Comparison of ENCODE assay signal across 8 cellular contexts in genomic region chr9:215631-216155, GRCh38. TPM values are rescaled to one million over a fixed set of nuclear protein-coding genes. Genes with fewer than 3 reads are reported as not detected.
DNase-seq lines count a peak whose midpoint lies in the region; ATAC-seq and TF ChIP-seq lines count a peak whose summit lies in the region.

No MANE protein-coding gene starts in this region.

- H3K36me3 Mint-ChIP-seq in activated naive CD4-positive, alpha-beta T cell treated with anti-CD3 and anti-CD28 coated beads, Interleukin-2, amount 50 U/mL, for 24 hours, result no peaks in the 10 kb centered on the region
- H3K36me3 Mint-ChIP-seq in activated naive CD4-positive, alpha-beta T cell treated with anti-CD3 and anti-CD28 coated beads, Interleukin-2, amount 50 U/mL, for 72 hours, result no peaks in the 10 kb centered on the region
- no peaks in the 10 kb centered on the region for H3K36me3 Mint-ChIP-seq in brain

- TF ChIP-seq EP300 in transverse colon (IDR thresholded peaks at IDR 0.05; ENCODE audit: low read depth), result no peak

- H3K27me3 Mint-ChIP-seq in activated naive CD4-positive, alpha-beta T cell treated with anti-CD3 and anti-CD28 coated beads, Interleukin-2, amount 50 U/mL, for 24 hours, result peaks cover 1% of the 10 kb centered on the region
- peaks cover 46% of the 10 kb centered on the region for H3K27me3 Mint-ChIP-seq in brain

- H3K27me3 ChIP-seq in transverse colon (peaks cover 30% of the 10 kb centered on the region), A673 (replicated peaks; ENCODE audit: insufficient read depth, low read depth, low read length, poor library complexity) (peaks cover 83% of the 10 kb centered on the region)

- no peak overlapping the region for H3K27ac Mint-ChIP-seq in activated naive CD4-positive, alpha-beta T cell treated with anti-CD3 and anti-CD28 coated beads, Interleukin-2, amount 50 U/mL, for 24 hours
- H3K27ac Mint-ChIP-seq in activated naive CD4-positive, alpha-beta T cell treated with anti-CD3 and anti-CD28 coated beads, Interleukin-2, amount 50 U/mL, for 72 hours, result no peak overlapping the region
- no peak overlapping the region for H3K27ac Mint-ChIP-seq in brain

- POLR2A ChIA-PET in A673 (lab: Charles Lee; ENCODE audit: low non-redundant PET), result no interaction called here

- ATAC-seq in activated naive CD4-positive, alpha-beta T cell treated with anti-CD3 and anti-CD28 coated beads, Interleukin-2, amount 50 U/mL, for 72 hours, result no peak

- H3K9me3 Mint-ChIP-seq in activated naive CD4-positive, alpha-beta T cell treated with anti-CD3 and anti-CD28 coated beads, Interleukin-2, amount 50 U/mL, for 24 hours, result no peaks in the 10 kb centered on the region
- no peaks in the 10 kb centered on the region for H3K9me3 Mint-ChIP-seq in activated naive CD4-positive, alpha-beta T cell treated with anti-CD3 and anti-CD28 coated beads, Interleukin-2, amount 50 U/mL, for 72 hours
- H3K9me3 Mint-ChIP-seq in brain, result no peaks in the 10 kb centered on the region

- intact Hi-C loops in transverse colon (cut with DNase I; ENCODE audit: low total_unique reads) (no loop called here), A673 (cut with micrococcal nuclease; ENCODE audit: unreplicated experiment) (no loop called here)

- H3K4me1 ChIP-seq in mesodermal cell (ENCODE audit: control insufficient read depth, insufficient read depth, low read length, poor library complexity, severe bottlenecking) (no peaks in the 10 kb centered on the region), transverse colon (peaks cover 0 to 14% (median 8%) of the 10 kb centered on the region in 4 donors), A673 (ENCODE audit: insufficient read depth, low read length, poor library complexity, severe bottlenecking) (no peaks in the 10 kb centered on the region)

- no peak for DNase-seq in activated naive CD4-positive, alpha-beta T cell treated with anti-CD3 and anti-CD28 coated beads, Interleukin-2, amount 50 U/mL, for 72 hours (ENCODE audit: low spot score in 2 of 2)
- DNase-seq in transverse colon (no peak), A673 (ENCODE audit: low spot score) (no peak), NCI-H2171 treated with DMSO at 0.1 percent for 48 hours (lab: John Stamatoyannopoulos, UW) (no peak), NOMO-1 (lab: John Stamatoyannopoulos, UW; ENCODE audit: unreplicated experiment in 2 of 2) (no peak)

- H3K36me3 ChIP-seq in mesodermal cell (ENCODE audit: control insufficient read depth, insufficient read depth, low read length), result no peaks in the 10 kb centered on the region
- H3K36me3 ChIP-seq in transverse colon, result no peaks in the 10 kb centered on the region
- no peaks in the 10 kb centered on the region for H3K36me3 ChIP-seq in A673 (ENCODE audit: insufficient read depth, low read length, poor library complexity, severe bottlenecking)

- in situ Hi-C loops in transverse colon (cut with MboI; ENCODE audit: low pct_ligation_motif_present in 1 of 4, low pct_unique_long_range_greater_than_20kb in 1 of 4, low sequenced_read_pairs in 3 of 4), result no loop called here

- H3K4me1 Mint-ChIP-seq in activated naive CD4-positive, alpha-beta T cell treated with anti-CD3 and anti-CD28 coated beads, Interleukin-2, amount 50 U/mL, for 24 hours, result peaks cover 8% of the 10 kb centered on the region
- H3K4me1 Mint-ChIP-seq in brain, result no peaks in the 10 kb centered on the region

- TF ChIP-seq CTCF in brain (conservative IDR thresholded peaks at IDR 0.05) (no peak), transverse colon (IDR thresholded peaks at IDR 0.05) (no peak), A673 (conservative IDR thresholded peaks at IDR 0.05; ENCODE audit: low read depth, low read length) (no peak)

- no TSS peak for BruUV-seq in A673 (replicated peaks; lab: Mats Ljungman, UMichigan)

- CTCF ChIA-PET in A673 (lab: Charles Lee), result no interaction called here

- no peak for TF ChIP-seq POLR2A in transverse colon (IDR thresholded peaks at IDR 0.05)

- no peak overlapping the region for H3K27ac ChIP-seq in mesodermal cell (ENCODE audit: low read depth, low read length, severe bottlenecking)
- peak overlapping the region; percentile 78 to 86 (median 85) for H3K27ac ChIP-seq in transverse colon
- no peak overlapping the region for H3K27ac ChIP-seq in A673 (ENCODE audit: low read depth, low read length, poor library complexity, severe bottlenecking)

- H3K4me3 ChIP-seq in mesodermal cell (ENCODE audit: extremely low read depth, insufficient read depth, low read length, poor library complexity, severe bottlenecking), result peak overlapping the region; percentile 61
- peak overlapping the region in 3 of 4 donors; percentile 47 to 83 (median 56) for H3K4me3 ChIP-seq in transverse colon
- H3K4me3 ChIP-seq in A673 (ENCODE audit: low read depth, low read length, poor library complexity, severe bottlenecking), result no peak overlapping the region

- peak overlapping the region; percentile 86 for H3K4me3 Mint-ChIP-seq in activated naive CD4-positive, alpha-beta T cell treated with anti-CD3 and anti-CD28 coated beads, Interleukin-2, amount 50 U/mL, for 24 hours
- H3K4me3 Mint-ChIP-seq in brain, result peak overlapping the region; percentile 49 to 81 (median 78)

- no peaks in the 10 kb centered on the region for H3K9me3 ChIP-seq in mesodermal cell (ENCODE audit: control insufficient read depth, low read length)
- no peaks in the 10 kb centered on the region for H3K9me3 ChIP-seq in transverse colon
- no peaks in the 10 kb centered on the region for H3K9me3 ChIP-seq in A673 (ENCODE audit: low read depth, low read length, poor library complexity, severe bottlenecking)

- WGBS in mesodermal cell (ENCODE audit: insufficient coverage in 2 of 2), 2 experiments, result 67 to 70% methylated on average over 1 to 4 of the region's 6 CpGs
- WGBS in transverse colon (ENCODE audit: low coverage in 1 of 2), 2 donors, result 57 to 63% methylated on average over 6 of the region's 6 CpGs

RNA-seq across cellular contexts. Expression of gene DOCK8, which starts 1.0 kb away (rescaled TPM):
- 100 to 1,000 TPM; 101 to 134 TPM for total RNA-seq in activated naive CD4-positive, alpha-beta T cell treated with anti-CD3 and anti-CD28 coated beads, Interleukin-2, amount 50 U/mL, for 72 hours
- polyA plus RNA-seq in brain (ENCODE audit: insufficient read depth, low read depth, low replicate concordance), result 1.3 TPM
- polyA plus RNA-seq in mesodermal cell (2013, experiment 1 of 2), result 1.7 TPM
- 1.9 TPM for polyA plus RNA-seq in mesodermal cell (2013, experiment 2 of 2)
- 10 to 100 TPM; 11.2 to 59.5 (median 14.7) TPM for total RNA-seq in transverse colon
- not detected in 2 replicates for total RNA-seq in A673 (2021)

RNA-seq across cellular contexts. Expression of gene ZNG1A, which starts 36.8 kb away (rescaled TPM):
- total RNA-seq in activated naive CD4-positive, alpha-beta T cell treated with anti-CD3 and anti-CD28 coated beads, Interleukin-2, amount 50 U/mL, for 72 hours, result 10 to 100 TPM; 41.5 to 53.5 TPM
- polyA plus RNA-seq in brain (ENCODE audit: insufficient read depth, low read depth, low replicate concordance), result 16.2 TPM
- 35.5 TPM for polyA plus RNA-seq in mesodermal cell (2013, experiment 1 of 2)
- 41.8 TPM for polyA plus RNA-seq in mesodermal cell (2013, experiment 2 of 2)
- total RNA-seq in transverse colon (10 to 100 TPM; 10.3 to 86.4 (median 33.9) TPM), A673 (2021) (45.8 and 50.7 TPM in 2 replicates)

Comparison
In these comparisons a context has a peak if more than half of its experiments do, and no peak if none do; other contexts are left out.
1. H3K27ac ChIP-seq: peak in transverse colon (4 of 4); none in mesodermal cell (single experiment) and A673 (single experiment).
2. RNA of gene DOCK8, which starts 1.0 kb away (total RNA-seq): 101 to 134 TPM in activated naive CD4-positive, alpha-beta T cell treated with anti-CD3 and anti-CD28 coated beads, Interleukin-2, amount 50 U/mL, for 72 hours and 11.2 to 59.5 TPM in transverse colon; not detected in A673; every median in the first group is over 10 times any median in the second.